In the genomic region with DNA sequence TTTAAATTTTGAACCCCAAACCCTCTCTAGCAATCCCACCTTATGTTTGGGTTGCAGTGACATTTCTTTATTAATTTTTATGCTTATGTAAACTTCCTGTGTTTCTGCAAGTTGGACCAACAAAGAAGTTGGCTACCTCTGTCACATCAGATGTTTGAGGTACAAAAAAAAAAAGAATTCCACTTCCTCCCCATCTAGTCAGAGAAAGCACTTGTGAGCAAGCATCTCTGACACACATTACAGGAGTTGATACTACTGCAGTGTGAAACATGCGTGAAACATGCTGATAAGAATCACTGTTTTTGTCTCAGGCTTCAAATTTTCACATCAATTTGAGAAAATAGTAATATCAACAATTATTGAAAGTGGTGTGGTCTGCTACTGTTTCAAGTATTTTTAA, we compare ENCODE assay signal across 8 cellular contexts. TPM values are rescaled to one million over a fixed set of nuclear protein-coding genes. Genes with fewer than 3 reads are reported as not detected.
DNase-seq lines count a peak whose midpoint lies in the region; ATAC-seq, FAIRE-seq and TF ChIP-seq lines count a peak whose summit lies in the region.

No MANE protein-coding gene starts in this region.

- H3K27ac Mint-ChIP-seq in Calu3 (ENCODE audit: unreplicated experiment) = peak overlapping the region; percentile 71
- H3K27ac Mint-ChIP-seq in IgD-negative memory B cell = peak overlapping the region; percentile 92 to 98 (median 96)
- peak overlapping the region; percentile 72 to 86 for H3K27ac Mint-ChIP-seq in natural killer cell treated with Interleukin-12 subunit alpha and Interleukin-12 subunit beta and Interleukin-15 and Interleukin-18, amount 100 ng/mL, for 72 hours

- DNase-seq in Calu3 = no peak
- DNase-seq in bronchial epithelial cell (ENCODE audit: low read depth) = peak; percentile 45
- no peak for DNase-seq in natural killer cell treated with Interleukin-12 subunit alpha and Interleukin-12 subunit beta and Interleukin-15 and Interleukin-18, amount 100 ng/mL, for 72 hours (ENCODE audit: low spot score)
- no peak for DNase-seq in amniotic stem cell (lab: John Stamatoyannopoulos, UW)
- DNase-seq in activated CD8-positive, alpha-beta memory T cell treated with anti-CD3 and anti-CD28 coated beads, Interleukin-2, amount 50 U/mL, for 4 hours = no peak
- DNase-seq in medulla oblongata (ENCODE audit: extremely low spot score) = no peak
- no peak for DNase-seq in NCI-H146 (lab: John Stamatoyannopoulos, UW)

- BruUV-seq in Calu3 (replicated peaks; lab: Mats Ljungman, UMichigan) = no TSS peak

- H3K27me3 Mint-ChIP-seq in Calu3 (ENCODE audit: unreplicated experiment) (no peaks in the 10 kb centered on the region), IgD-negative memory B cell (no peaks in the 10 kb centered on the region)
- no peaks in the 10 kb centered on the region for H3K27me3 Mint-ChIP-seq in natural killer cell treated with Interleukin-12 subunit alpha and Interleukin-12 subunit beta and Interleukin-15 and Interleukin-18, amount 100 ng/mL, for 72 hours

- ATAC-seq in natural killer cell treated with Interleukin-12 subunit alpha and Interleukin-12 subunit beta and Interleukin-15 and Interleukin-18, amount 100 ng/mL, for 72 hours = no peak

- no peak for TF ChIP-seq CTCF in Calu3 (IDR thresholded peaks at IDR 0.05; ENCODE audit: unreplicated experiment)
- no peak for TF ChIP-seq CTCF in bronchial epithelial cell (IDR thresholded peaks at IDR 0.05; ENCODE audit: insufficient read depth, low read length, severe bottlenecking)

- H3K36me3 ChIP-seq in bronchial epithelial cell (ENCODE audit: control insufficient read depth, insufficient read depth, low read length) = no peaks in the 10 kb centered on the region

- no peak for FAIRE-seq in bronchial epithelial cell (lab: Jason Lieb, UNC)

- H3K4me1 Mint-ChIP-seq in Calu3 (ENCODE audit: low read depth, unreplicated experiment) (peaks cover 25% of the 10 kb centered on the region), IgD-negative memory B cell (peaks cover 20 to 33% (median 23%) of the 10 kb centered on the region in 3 donors)
- H3K4me1 Mint-ChIP-seq in natural killer cell treated with Interleukin-12 subunit alpha and Interleukin-12 subunit beta and Interleukin-15 and Interleukin-18, amount 100 ng/mL, for 72 hours (ENCODE audit: low read depth in 2 of 2) = peaks cover 16 to 39% of the 10 kb centered on the region in 2 donors

- no peaks in the 10 kb centered on the region for H3K9me3 Mint-ChIP-seq in Calu3 (ENCODE audit: low read depth, unreplicated experiment)
- no peaks in the 10 kb centered on the region for H3K9me3 Mint-ChIP-seq in IgD-negative memory B cell
- H3K9me3 Mint-ChIP-seq in natural killer cell treated with Interleukin-12 subunit alpha and Interleukin-12 subunit beta and Interleukin-15 and Interleukin-18, amount 100 ng/mL, for 72 hours = no peaks in the 10 kb centered on the region

- CTCF ChIA-PET in Calu3 (lab: Charles Lee) = no interaction called here

- no peak overlapping the region for H3K4me3 ChIP-seq in bronchial epithelial cell (ENCODE audit: low read depth, low read length)

- intact Hi-C loops in Calu3 (cut with micrococcal nuclease; ENCODE audit: unreplicated experiment) = loop anchor here (5.0 kb wide), 3 partner anchors 44 to 81 kb away; no protein-coding TSS in a partner anchor

- H3K27me3 ChIP-seq in bronchial epithelial cell (ENCODE audit: control insufficient read depth, insufficient read depth, low read length) = no peaks in the 10 kb centered on the region

- H3K36me3 Mint-ChIP-seq in Calu3 (ENCODE audit: insufficient read depth, unreplicated experiment) (peaks cover 42% of the 10 kb centered on the region), IgD-negative memory B cell (peaks cover 2% of the 10 kb centered on the region)
- no peaks in the 10 kb centered on the region for H3K36me3 Mint-ChIP-seq in natural killer cell treated with Interleukin-12 subunit alpha and Interleukin-12 subunit beta and Interleukin-15 and Interleukin-18, amount 100 ng/mL, for 72 hours

- peak overlapping the region; percentile 88 for H3K4me3 Mint-ChIP-seq in Calu3 (ENCODE audit: low read depth, unreplicated experiment)
- peak overlapping the region; percentile 90 to 95 (median 95) for H3K4me3 Mint-ChIP-seq in IgD-negative memory B cell
- peak overlapping the region; percentile 87 for H3K4me3 Mint-ChIP-seq in natural killer cell treated with Interleukin-12 subunit alpha and Interleukin-12 subunit beta and Interleukin-15 and Interleukin-18, amount 100 ng/mL, for 72 hours

RNA-seq across cellular contexts. Expression of a gene that starts 1.3 kb away (rescaled TPM):
- total RNA-seq in Calu3 (2022) (not detected in 2 replicates), bronchial epithelial cell (not detected in 2 replicates)
- polyA plus RNA-seq in IgD-negative memory B cell = not detected
- total RNA-seq in natural killer cell treated with Interleukin-12 subunit alpha and Interleukin-12 subunit beta and Interleukin-15 and Interleukin-18, amount 100 ng/mL, for 72 hours = 1 to 10 TPM in 1 of 2 donors, not detected in 1; 2.6 TPM

RNA-seq across cellular contexts. Expression of a gene that starts 47.2 kb away (rescaled TPM):
- total RNA-seq in Calu3 (2022) = 31.2 and 38.3 TPM in 2 replicates
- 2.1 TPM for polyA plus RNA-seq in IgD-negative memory B cell
- 8.7 and 9.5 TPM in 2 replicates for total RNA-seq in bronchial epithelial cell
- 100 to 1,000 TPM in 1 of 2 donors, 10 to 100 TPM in 1; 96.5 to 101 TPM for total RNA-seq in natural killer cell treated with Interleukin-12 subunit alpha and Interleukin-12 subunit beta and Interleukin-15 and Interleukin-18, amount 100 ng/mL, for 72 hours

RNA-seq across cellular contexts. Expression of a gene that starts 47.3 kb away (rescaled TPM):
- total RNA-seq in Calu3 (2022) (70.7 and 77.7 TPM in 2 replicates), bronchial epithelial cell (30.0 and 38.8 TPM in 2 replicates)
- polyA plus RNA-seq in IgD-negative memory B cell = 67.4 TPM
- total RNA-seq in natural killer cell treated with Interleukin-12 subunit alpha and Interleukin-12 subunit beta and Interleukin-15 and Interleukin-18, amount 100 ng/mL, for 72 hours = 10 to 100 TPM; 65.7 to 74.1 TPM
